ENCODE assay signal across 1 cellular context in the genomic region with DNA sequence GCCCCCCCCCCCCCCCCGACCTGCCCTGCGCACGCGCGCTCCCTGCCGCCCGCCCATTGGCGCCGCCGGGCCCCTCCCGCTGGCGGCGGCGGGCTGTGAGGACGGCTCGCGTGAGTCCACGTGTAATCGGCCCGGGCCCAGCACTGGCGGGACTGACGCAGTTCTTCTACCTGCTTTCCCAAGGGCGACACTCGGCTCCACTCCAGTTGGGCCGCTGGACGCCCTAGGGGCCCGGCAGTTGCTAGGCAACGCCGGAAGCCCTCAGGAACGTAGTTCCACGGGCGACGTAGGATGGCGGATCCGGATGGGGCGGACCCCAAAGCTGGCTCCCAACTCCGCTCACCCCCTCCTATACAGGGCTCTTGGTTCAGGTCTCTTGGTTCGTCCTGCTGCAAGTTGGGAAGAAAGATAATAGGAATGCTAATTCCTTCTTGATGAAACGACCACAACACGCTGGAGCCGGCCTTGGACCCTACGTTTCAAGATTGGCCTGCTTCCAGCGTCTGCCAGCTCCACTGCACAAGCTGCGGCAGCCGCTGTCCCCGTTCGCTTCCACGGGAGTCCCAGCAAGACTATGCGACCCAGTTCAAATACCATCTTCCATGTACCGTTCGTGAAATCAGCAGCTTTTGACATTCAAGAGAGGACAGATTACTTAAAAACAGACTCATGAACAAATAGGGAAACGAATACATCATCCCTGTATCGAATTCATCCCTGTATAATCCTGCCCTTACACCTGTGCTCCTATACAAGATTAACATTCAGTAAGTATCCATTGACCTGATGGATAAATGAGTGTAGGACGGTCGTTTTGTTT.
TF ChIP-seq lines count a peak whose summit lies in the region.

No MANE protein-coding gene starts in this region.

TF ChIP-seq in Ishikawa, 13 proteins besides CTCF, POLR2A, EP300 and RAD21 (continued from another document):
- TF ChIP-seq, protein P1, sequence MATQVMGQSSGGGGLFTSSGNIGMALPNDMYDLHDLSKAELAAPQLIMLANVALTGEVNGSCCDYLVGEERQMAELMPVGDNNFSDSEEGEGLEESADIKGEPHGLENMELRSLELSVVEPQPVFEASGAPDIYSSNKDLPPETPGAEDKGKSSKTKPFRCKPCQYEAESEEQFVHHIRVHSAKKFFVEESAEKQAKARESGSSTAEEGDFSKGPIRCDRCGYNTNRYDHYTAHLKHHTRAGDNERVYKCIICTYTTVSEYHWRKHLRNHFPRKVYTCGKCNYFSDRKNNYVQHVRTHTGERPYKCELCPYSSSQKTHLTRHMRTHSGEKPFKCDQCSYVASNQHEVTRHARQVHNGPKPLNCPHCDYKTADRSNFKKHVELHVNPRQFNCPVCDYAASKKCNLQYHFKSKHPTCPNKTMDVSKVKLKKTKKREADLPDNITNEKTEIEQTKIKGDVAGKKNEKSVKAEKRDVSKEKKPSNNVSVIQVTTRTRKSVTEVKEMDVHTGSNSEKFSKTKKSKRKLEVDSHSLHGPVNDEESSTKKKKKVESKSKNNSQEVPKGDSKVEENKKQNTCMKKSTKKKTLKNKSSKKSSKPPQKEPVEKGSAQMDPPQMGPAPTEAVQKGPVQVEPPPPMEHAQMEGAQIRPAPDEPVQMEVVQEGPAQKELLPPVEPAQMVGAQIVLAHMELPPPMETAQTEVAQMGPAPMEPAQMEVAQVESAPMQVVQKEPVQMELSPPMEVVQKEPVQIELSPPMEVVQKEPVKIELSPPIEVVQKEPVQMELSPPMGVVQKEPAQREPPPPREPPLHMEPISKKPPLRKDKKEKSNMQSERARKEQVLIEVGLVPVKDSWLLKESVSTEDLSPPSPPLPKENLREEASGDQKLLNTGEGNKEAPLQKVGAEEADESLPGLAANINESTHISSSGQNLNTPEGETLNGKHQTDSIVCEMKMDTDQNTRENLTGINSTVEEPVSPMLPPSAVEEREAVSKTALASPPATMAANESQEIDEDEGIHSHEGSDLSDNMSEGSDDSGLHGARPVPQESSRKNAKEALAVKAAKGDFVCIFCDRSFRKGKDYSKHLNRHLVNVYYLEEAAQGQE (IDR thresholded peaks at IDR 0.05; ENCODE audit: low read depth) = no peak
- TF ChIP-seq, protein P2, sequence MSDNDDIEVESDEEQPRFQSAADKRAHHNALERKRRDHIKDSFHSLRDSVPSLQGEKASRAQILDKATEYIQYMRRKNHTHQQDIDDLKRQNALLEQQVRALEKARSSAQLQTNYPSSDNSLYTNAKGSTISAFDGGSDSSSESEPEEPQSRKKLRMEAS (IDR thresholded peaks at IDR 0.05) = peak; percentile 96
- TF ChIP-seq NFIC (IDR thresholded peaks at IDR 0.05) (peak; percentile 59), CEBPB (IDR thresholded peaks at IDR 0.05) (no peak), CREB1 (IDR thresholded peaks at IDR 0.05; ENCODE audit: low read depth) (peak; percentile 42; the same call in 1 of the 2 replicates), TCF12 (IDR thresholded peaks at IDR 0.05; ENCODE audit: low read depth) (peak; percentile 39; the same call in 1 of the 2 replicates), EGR1 (IDR thresholded peaks at IDR 0.05) (no peak), YY1 (IDR thresholded peaks at IDR 0.05; ENCODE audit: low read depth) (peak; percentile 75), TAF1 (IDR thresholded peaks at IDR 0.05; ENCODE audit: low read depth) (peak; percentile 63)
- TF ChIP-seq, protein P3, sequence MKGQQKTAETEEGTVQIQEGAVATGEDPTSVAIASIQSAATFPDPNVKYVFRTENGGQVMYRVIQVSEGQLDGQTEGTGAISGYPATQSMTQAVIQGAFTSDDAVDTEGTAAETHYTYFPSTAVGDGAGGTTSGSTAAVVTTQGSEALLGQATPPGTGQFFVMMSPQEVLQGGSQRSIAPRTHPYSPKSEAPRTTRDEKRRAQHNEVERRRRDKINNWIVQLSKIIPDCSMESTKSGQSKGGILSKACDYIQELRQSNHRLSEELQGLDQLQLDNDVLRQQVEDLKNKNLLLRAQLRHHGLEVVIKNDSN (IDR thresholded peaks at IDR 0.05) = peak; percentile 26; the same call in 1 of the 2 replicates
